In genomic region chr1:229238674-229239415, GRCh38 we compare ENCODE assay signal across 2 cellular contexts.
TF ChIP-seq lines count a peak whose summit lies in the region.

No MANE protein-coding gene starts in this region.

TF ChIP-seq in SK-N-SH treated with all-trans-retinoic acid at 6 μM for 48 hours, 23 proteins besides CTCF, POLR2A, EP300 and RAD21 (continued from another document):
- TF ChIP-seq BACH2 (CRISPR knock-in tag; IDR thresholded peaks at IDR 0.05; ENCODE audit: borderline replicate concordance), result no peak
- TF ChIP-seq ZNF70 (CRISPR knock-in tag; IDR thresholded peaks at IDR 0.05), result no peak
- no peak for TF ChIP-seq CREB5 (CRISPR knock-in tag; IDR thresholded peaks at IDR 0.05; ENCODE audit: low read depth)
- no peak for TF ChIP-seq PPARA (CRISPR knock-in tag; IDR thresholded peaks at IDR 0.05; ENCODE audit: borderline replicate concordance)
TF ChIP-seq in SK-N-SH treated with all-trans-retinoic acid at 6 μM for 48 hours: peak in this region for 0.

TF ChIP-seq in SK-N-SH, 30 proteins besides CTCF, POLR2A, EP300 and RAD21 (continued from another document):
- TF ChIP-seq ZBTB33 (IDR thresholded peaks at IDR 0.05; ENCODE audit: borderline replicate concordance, low read depth), result no peak
- TF ChIP-seq GATA2 (CRISPR knock-in tag; IDR thresholded peaks at IDR 0.05), result no peak
- TF ChIP-seq RCOR1 (IDR thresholded peaks at IDR 0.05; ENCODE audit: low read length), result no peak
- no peak for TF ChIP-seq MEF2A (IDR thresholded peaks at IDR 0.05; ENCODE audit: borderline replicate concordance, low read depth)
- TF ChIP-seq RFX5 (IDR thresholded peaks at IDR 0.05; ENCODE audit: low read length), result no peak
- TF ChIP-seq MXI1 (IDR thresholded peaks at IDR 0.05; ENCODE audit: low read depth, low read length), result no peak
- TF ChIP-seq PBX3 (IDR thresholded peaks at IDR 0.05), result no peak
